Comparison of ENCODE assay signal across 8 cellular contexts in the genomic region with DNA sequence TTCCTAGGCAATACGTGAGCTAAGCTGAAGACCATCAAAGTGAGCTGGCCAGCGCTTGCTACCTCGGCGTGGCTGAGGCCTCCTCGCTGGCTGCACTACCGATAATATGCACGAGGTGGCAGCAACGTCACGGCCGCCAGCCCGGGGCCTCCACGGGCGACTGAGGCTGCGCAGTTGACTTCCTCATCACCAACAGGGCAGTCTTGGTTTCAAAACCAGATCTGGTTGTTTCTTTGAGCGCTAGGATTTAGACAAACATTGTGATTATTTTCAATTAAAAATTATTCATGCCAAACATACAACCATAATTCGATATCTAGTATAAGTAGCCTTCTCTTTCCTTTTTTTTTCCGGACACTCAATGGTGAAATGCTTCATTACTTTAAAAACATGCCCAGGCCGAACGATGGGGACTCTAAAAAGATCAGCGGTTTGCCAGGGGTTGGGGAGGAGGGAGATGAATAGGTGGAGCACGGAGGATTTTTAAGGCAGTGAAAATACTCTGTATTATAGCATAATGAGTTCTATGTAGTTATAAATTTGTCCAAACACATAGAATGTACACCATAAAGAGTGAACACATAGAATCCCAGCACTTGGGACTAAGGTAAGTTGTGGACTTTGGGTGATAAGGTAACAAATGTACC. TPM values are rescaled to one million over a fixed set of nuclear protein-coding genes. Genes with fewer than 3 reads are reported as not detected.
DNase-seq lines count a peak whose midpoint lies in the region; ATAC-seq and TF ChIP-seq lines count a peak whose summit lies in the region.

No MANE protein-coding gene starts in this region.

- H3K36me3 Mint-ChIP-seq in activated CD8-positive, alpha-beta T cell treated with anti-CD3 and anti-CD28 coated beads, Interleukin-2, amount 10 ng/mL, durations not matched to agents 7 days and 5 days (ENCODE audit: low read depth), result no peaks in the 10 kb centered on the region
- peaks cover 3% of the 10 kb centered on the region for H3K36me3 Mint-ChIP-seq in effector memory CD8-positive, alpha-beta T cell (ENCODE audit: insufficient read depth)
- H3K36me3 Mint-ChIP-seq in mesothelial cell of epicardium, result no peaks in the 10 kb centered on the region

- H3K27me3 Mint-ChIP-seq in activated CD8-positive, alpha-beta T cell treated with anti-CD3 and anti-CD28 coated beads, Interleukin-2, amount 10 ng/mL, durations not matched to agents 7 days and 5 days (ENCODE audit: low read depth), result peaks cover 5% of the 10 kb centered on the region
- H3K27me3 Mint-ChIP-seq in effector memory CD8-positive, alpha-beta T cell, result peaks cover 0 to 9% of the 10 kb centered on the region in 2 donors
- peaks cover 6% of the 10 kb centered on the region for H3K27me3 Mint-ChIP-seq in mesothelial cell of epicardium (ENCODE audit: low read depth)

- peak; percentile 91 for TF ChIP-seq CTCF in mesothelial cell of epicardium (IDR thresholded peaks at IDR 0.05; ENCODE audit: unreplicated experiment)

- DNase-seq in Ammon's horn (ENCODE audit: low spot score) (peak; percentile 75), NCI-H82 (lab: John Stamatoyannopoulos, UW) (peak; percentile 82), mesothelial cell of epicardium (ENCODE audit: low spot score in 2 of 2, unreplicated experiment in 2 of 2) (peak; percentile 56 to 92)
- peak; percentile 85 for DNase-seq in activated CD8-positive, alpha-beta T cell treated with anti-CD3 and anti-CD28 coated beads, Interleukin-2, amount 10 ng/mL, durations not matched to agents 7 days and 5 days
- DNase-seq in effector memory CD8-positive, alpha-beta T cell, result peak; percentile 79 to 86 (median 83)
- DNase-seq in stimulated activated CD8-positive, alpha-beta memory T cell treated with anti-CD3 and anti-CD28 coated beads, Interleukin-2, amount 100 ng/mL, for 48 hours (ENCODE audit: low read depth in 2 of 2), result peak; percentile 66 to 79

- H3K27ac Mint-ChIP-seq in activated CD8-positive, alpha-beta T cell treated with anti-CD3 and anti-CD28 coated beads, Interleukin-2, amount 10 ng/mL, durations not matched to agents 7 days and 5 days, result no peak overlapping the region
- no peak overlapping the region for H3K27ac Mint-ChIP-seq in effector memory CD8-positive, alpha-beta T cell
- peak overlapping the region; percentile 41 for H3K27ac Mint-ChIP-seq in mesothelial cell of epicardium

- ATAC-seq in GM19025 (IDR thresholded peaks at IDR 0.05; ENCODE audit: low read depth, unreplicated experiment) (peak; percentile 84), HG03354 (IDR thresholded peaks at IDR 0.05; ENCODE audit: poor library complexity, severe bottlenecking, unreplicated experiment) (peak; percentile 92)
- peak; percentile 98 for ATAC-seq in activated CD8-positive, alpha-beta T cell treated with anti-CD3 and anti-CD28 coated beads, Interleukin-2, amount 10 ng/mL, durations not matched to agents 7 days and 5 days
- peak; percentile 100 for ATAC-seq in effector memory CD8-positive, alpha-beta T cell (replicated peaks)

- CTCF ChIA-PET in activated CD8-positive, alpha-beta T cell treated with anti-CD3 and anti-CD28 coated beads, Interleukin-2, amount 10 ng/mL, durations not matched to agents 7 days and 5 days (lab: Charles Lee), result interaction anchor here (0.6 to 1.5 kb wide), 18 partner anchors 10 to 910 kb away, joined by 3 to 14 read pairs (median 4); no protein-coding TSS in a partner anchor

- no peak overlapping the region for H3K4me3 Mint-ChIP-seq in activated CD8-positive, alpha-beta T cell treated with anti-CD3 and anti-CD28 coated beads, Interleukin-2, amount 10 ng/mL, durations not matched to agents 7 days and 5 days
- H3K4me3 Mint-ChIP-seq in effector memory CD8-positive, alpha-beta T cell, result no peak overlapping the region
- no peak overlapping the region for H3K4me3 Mint-ChIP-seq in mesothelial cell of epicardium

- POLR2A ChIA-PET in activated CD8-positive, alpha-beta T cell treated with anti-CD3 and anti-CD28 coated beads, Interleukin-2, amount 10 ng/mL, durations not matched to agents 7 days and 5 days (lab: Charles Lee), result no interaction called here

- H3K4me1 Mint-ChIP-seq in activated CD8-positive, alpha-beta T cell treated with anti-CD3 and anti-CD28 coated beads, Interleukin-2, amount 10 ng/mL, durations not matched to agents 7 days and 5 days (ENCODE audit: low read depth), result peaks cover 8% of the 10 kb centered on the region
- peaks cover 2 to 5% of the 10 kb centered on the region in 2 donors for H3K4me1 Mint-ChIP-seq in effector memory CD8-positive, alpha-beta T cell (ENCODE audit: low read depth in 2 of 2)
- H3K4me1 Mint-ChIP-seq in mesothelial cell of epicardium, result peaks cover 3% of the 10 kb centered on the region

- H3K9me3 Mint-ChIP-seq in activated CD8-positive, alpha-beta T cell treated with anti-CD3 and anti-CD28 coated beads, Interleukin-2, amount 10 ng/mL, durations not matched to agents 7 days and 5 days (ENCODE audit: insufficient read depth), result no peaks in the 10 kb centered on the region
- no peaks in the 10 kb centered on the region for H3K9me3 Mint-ChIP-seq in effector memory CD8-positive, alpha-beta T cell
- H3K9me3 Mint-ChIP-seq in mesothelial cell of epicardium, result no peaks in the 10 kb centered on the region

RNA-seq across cellular contexts. Expression of gene CYBRD1, which starts 52.0 kb away (rescaled TPM):
- total RNA-seq in activated CD8-positive, alpha-beta T cell treated with anti-CD3 and anti-CD28 coated beads, Interleukin-2, amount 10 ng/mL, durations not matched to agents 7 days and 5 days, result 1 to 10 TPM; 1.2 to 1.4 TPM
- total RNA-seq in mesothelial cell of epicardium, result 44.6 to 47.7 TPM (median 46.7 TPM) in 3 replicates

Comparison
In these comparisons a context has a peak if more than half of its experiments do, and no peak if none do; other contexts are left out.
1. Peak in every context shown above with its lines: DNase-seq and ATAC-seq.
2. RNA of gene CYBRD1, which starts 52.0 kb away (total RNA-seq): 44.6 to 47.7 TPM in mesothelial cell of epicardium; 1.2 to 1.4 TPM in activated CD8-positive, alpha-beta T cell treated with anti-CD3 and anti-CD28 coated beads, Interleukin-2, amount 10 ng/mL, durations not matched to agents 7 days and 5 days; every median in the first group is over 10 times any median in the second.